In the genomic region with DNA sequence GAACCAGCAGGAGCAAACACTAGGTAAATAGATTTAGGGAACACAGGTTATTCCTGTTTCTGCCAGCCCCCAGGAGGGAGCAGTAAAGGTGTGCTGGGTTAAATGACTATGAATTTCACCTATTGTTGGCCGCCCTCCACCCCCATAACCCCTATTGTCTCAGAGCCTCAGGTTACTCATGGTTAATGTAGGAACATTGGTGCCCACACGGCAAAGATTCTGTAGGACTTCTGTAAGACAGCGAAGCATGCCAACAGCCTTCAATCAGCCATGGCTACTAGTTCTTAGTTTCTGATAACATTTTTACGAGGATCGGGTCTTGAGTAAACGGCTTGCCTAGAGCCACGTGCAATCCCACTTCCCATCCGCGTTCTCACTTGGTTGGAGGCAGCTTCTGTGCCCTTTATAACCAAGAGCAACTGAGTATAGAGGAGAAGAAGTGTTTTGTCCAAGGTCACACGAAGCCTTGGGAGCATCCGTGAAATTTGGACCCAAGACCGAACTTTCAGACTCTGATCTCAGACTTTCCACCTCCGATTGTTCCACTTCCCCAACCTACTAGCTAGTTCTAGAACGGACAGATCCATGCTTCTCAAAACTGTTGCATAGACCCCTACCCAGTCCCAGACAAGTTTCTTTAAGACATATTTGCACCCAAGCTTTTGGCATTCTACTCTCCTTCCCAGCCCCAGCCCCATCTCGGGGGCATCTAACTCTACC, we compare ENCODE assay signal across 1 cellular context.
TF ChIP-seq lines count a peak whose summit lies in the region.

No MANE protein-coding gene starts in this region.

TF ChIP-seq in H1, 55 proteins besides CTCF, POLR2A, EP300 and RAD21:
- TF ChIP-seq SIN3A (conservative IDR thresholded peaks at IDR 0.05 in 1 of 2, IDR thresholded peaks at IDR 0.05 in 1 of 2; ENCODE audit: low read depth in 1 of 2, low read length in 2 of 2) (0 out of 4 replicates have a peak, but pooled peaks of 1 of the 2 experiments have one; percentile 26), CREB1 (IDR thresholded peaks at IDR 0.05) (no peak), NANOG (IDR thresholded peaks at IDR 0.05; ENCODE audit: insufficient read depth, low read depth, low read length, poor library complexity, severe bottlenecking) (peak; percentile 75), YY1 (IDR thresholded peaks at IDR 0.05; ENCODE audit: low read depth, low read length) (no peak), HDAC2 (IDR thresholded peaks at IDR 0.05; ENCODE audit: borderline replicate concordance in 1 of 2, low read depth in 2 of 2, low read length in 2 of 2) (0 out of 4 replicates have a peak, but pooled peaks of 1 of the 2 experiments have one; percentile 3), TBP (IDR thresholded peaks at IDR 0.05; ENCODE audit: low read depth, low read length) (peak; percentile 47; the same call in 1 of the 2 replicates), SP1 (IDR thresholded peaks at IDR 0.05; ENCODE audit: low read depth, low read length) (peak; percentile 94), TCF12 (IDR thresholded peaks at IDR 0.05; ENCODE audit: low read depth, low read length) (0 out of 2 replicates have a peak, but pooled peaks have one; percentile 49), RBBP5 (IDR thresholded peaks at IDR 0.05; ENCODE audit: borderline replicate concordance, low read depth, low read length) (0 out of 2 replicates have a peak, but pooled peaks have one; percentile 75), JUND (IDR thresholded peaks at IDR 0.05; ENCODE audit: low read length) (0 out of 2 replicates have a peak, but pooled peaks have one; percentile 12), ASH2L (IDR thresholded peaks at IDR 0.05; ENCODE audit: low read length) (peak; percentile 83), KDM1A (IDR thresholded peaks at IDR 0.05; ENCODE audit: borderline replicate concordance, low read length) (no peak)
- TF ChIP-seq, protein P1, sequence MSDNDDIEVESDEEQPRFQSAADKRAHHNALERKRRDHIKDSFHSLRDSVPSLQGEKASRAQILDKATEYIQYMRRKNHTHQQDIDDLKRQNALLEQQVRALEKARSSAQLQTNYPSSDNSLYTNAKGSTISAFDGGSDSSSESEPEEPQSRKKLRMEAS (IDR thresholded peaks at IDR 0.05): peak; percentile 87
- TF ChIP-seq, protein P2, sequence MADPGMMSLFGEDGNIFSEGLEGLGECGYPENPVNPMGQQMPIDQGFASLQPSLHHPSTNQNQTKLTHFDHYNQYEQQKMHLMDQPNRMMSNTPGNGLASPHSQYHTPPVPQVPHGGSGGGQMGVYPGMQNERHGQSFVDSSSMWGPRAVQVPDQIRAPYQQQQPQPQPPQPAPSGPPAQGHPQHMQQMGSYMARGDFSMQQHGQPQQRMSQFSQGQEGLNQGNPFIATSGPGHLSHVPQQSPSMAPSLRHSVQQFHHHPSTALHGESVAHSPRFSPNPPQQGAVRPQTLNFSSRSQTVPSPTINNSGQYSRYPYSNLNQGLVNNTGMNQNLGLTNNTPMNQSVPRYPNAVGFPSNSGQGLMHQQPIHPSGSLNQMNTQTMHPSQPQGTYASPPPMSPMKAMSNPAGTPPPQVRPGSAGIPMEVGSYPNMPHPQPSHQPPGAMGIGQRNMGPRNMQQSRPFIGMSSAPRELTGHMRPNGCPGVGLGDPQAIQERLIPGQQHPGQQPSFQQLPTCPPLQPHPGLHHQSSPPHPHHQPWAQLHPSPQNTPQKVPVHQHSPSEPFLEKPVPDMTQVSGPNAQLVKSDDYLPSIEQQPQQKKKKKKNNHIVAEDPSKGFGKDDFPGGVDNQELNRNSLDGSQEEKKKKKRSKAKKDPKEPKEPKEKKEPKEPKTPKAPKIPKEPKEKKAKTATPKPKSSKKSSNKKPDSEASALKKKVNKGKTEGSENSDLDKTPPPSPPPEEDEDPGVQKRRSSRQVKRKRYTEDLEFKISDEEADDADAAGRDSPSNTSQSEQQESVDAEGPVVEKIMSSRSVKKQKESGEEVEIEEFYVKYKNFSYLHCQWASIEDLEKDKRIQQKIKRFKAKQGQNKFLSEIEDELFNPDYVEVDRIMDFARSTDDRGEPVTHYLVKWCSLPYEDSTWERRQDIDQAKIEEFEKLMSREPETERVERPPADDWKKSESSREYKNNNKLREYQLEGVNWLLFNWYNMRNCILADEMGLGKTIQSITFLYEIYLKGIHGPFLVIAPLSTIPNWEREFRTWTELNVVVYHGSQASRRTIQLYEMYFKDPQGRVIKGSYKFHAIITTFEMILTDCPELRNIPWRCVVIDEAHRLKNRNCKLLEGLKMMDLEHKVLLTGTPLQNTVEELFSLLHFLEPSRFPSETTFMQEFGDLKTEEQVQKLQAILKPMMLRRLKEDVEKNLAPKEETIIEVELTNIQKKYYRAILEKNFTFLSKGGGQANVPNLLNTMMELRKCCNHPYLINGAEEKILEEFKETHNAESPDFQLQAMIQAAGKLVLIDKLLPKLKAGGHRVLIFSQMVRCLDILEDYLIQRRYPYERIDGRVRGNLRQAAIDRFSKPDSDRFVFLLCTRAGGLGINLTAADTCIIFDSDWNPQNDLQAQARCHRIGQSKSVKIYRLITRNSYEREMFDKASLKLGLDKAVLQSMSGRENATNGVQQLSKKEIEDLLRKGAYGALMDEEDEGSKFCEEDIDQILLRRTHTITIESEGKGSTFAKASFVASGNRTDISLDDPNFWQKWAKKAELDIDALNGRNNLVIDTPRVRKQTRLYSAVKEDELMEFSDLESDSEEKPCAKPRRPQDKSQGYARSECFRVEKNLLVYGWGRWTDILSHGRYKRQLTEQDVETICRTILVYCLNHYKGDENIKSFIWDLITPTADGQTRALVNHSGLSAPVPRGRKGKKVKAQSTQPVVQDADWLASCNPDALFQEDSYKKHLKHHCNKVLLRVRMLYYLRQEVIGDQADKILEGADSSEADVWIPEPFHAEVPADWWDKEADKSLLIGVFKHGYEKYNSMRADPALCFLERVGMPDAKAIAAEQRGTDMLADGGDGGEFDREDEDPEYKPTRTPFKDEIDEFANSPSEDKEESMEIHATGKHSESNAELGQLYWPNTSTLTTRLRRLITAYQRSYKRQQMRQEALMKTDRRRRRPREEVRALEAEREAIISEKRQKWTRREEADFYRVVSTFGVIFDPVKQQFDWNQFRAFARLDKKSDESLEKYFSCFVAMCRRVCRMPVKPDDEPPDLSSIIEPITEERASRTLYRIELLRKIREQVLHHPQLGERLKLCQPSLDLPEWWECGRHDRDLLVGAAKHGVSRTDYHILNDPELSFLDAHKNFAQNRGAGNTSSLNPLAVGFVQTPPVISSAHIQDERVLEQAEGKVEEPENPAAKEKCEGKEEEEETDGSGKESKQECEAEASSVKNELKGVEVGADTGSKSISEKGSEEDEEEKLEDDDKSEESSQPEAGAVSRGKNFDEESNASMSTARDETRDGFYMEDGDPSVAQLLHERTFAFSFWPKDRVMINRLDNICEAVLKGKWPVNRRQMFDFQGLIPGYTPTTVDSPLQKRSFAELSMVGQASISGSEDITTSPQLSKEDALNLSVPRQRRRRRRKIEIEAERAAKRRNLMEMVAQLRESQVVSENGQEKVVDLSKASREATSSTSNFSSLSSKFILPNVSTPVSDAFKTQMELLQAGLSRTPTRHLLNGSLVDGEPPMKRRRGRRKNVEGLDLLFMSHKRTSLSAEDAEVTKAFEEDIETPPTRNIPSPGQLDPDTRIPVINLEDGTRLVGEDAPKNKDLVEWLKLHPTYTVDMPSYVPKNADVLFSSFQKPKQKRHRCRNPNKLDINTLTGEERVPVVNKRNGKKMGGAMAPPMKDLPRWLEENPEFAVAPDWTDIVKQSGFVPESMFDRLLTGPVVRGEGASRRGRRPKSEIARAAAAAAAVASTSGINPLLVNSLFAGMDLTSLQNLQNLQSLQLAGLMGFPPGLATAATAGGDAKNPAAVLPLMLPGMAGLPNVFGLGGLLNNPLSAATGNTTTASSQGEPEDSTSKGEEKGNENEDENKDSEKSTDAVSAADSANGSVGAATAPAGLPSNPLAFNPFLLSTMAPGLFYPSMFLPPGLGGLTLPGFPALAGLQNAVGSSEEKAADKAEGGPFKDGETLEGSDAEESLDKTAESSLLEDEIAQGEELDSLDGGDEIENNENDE (IDR thresholded peaks at IDR 0.05; ENCODE audit: insufficient replicate concordance, low read length): peak; percentile 28
- TF ChIP-seq, protein P3, sequence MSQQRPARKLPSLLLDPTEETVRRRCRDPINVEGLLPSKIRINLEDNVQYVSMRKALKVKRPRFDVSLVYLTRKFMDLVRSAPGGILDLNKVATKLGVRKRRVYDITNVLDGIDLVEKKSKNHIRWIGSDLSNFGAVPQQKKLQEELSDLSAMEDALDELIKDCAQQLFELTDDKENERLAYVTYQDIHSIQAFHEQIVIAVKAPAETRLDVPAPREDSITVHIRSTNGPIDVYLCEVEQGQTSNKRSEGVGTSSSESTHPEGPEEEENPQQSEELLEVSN (IDR thresholded peaks at IDR 0.05): peak; percentile 60; the same call in 1 of the 2 replicates
